ENCODE assay signal across 1 cellular context in genomic region chr17:39244016-39244599, GRCh38.
TF ChIP-seq lines count a peak whose summit lies in the region.

No MANE protein-coding gene starts in this region.

TF ChIP-seq in K562, 482 proteins besides CTCF, POLR2A, EP300 and RAD21:
- TF ChIP-seq ZNF263 (CRISPR knock-in tag; IDR thresholded peaks at IDR 0.05; ENCODE audit: borderline replicate concordance) (peak; percentile 64), TFAP4 (CRISPR knock-in tag; IDR thresholded peaks at IDR 0.05; ENCODE audit: borderline replicate concordance) (0 out of 2 replicates have a peak, but pooled peaks have one; percentile 1), E2F1 (CRISPR knock-in tag; IDR thresholded peaks at IDR 0.05) (no peak)
